In the genomic region with DNA sequence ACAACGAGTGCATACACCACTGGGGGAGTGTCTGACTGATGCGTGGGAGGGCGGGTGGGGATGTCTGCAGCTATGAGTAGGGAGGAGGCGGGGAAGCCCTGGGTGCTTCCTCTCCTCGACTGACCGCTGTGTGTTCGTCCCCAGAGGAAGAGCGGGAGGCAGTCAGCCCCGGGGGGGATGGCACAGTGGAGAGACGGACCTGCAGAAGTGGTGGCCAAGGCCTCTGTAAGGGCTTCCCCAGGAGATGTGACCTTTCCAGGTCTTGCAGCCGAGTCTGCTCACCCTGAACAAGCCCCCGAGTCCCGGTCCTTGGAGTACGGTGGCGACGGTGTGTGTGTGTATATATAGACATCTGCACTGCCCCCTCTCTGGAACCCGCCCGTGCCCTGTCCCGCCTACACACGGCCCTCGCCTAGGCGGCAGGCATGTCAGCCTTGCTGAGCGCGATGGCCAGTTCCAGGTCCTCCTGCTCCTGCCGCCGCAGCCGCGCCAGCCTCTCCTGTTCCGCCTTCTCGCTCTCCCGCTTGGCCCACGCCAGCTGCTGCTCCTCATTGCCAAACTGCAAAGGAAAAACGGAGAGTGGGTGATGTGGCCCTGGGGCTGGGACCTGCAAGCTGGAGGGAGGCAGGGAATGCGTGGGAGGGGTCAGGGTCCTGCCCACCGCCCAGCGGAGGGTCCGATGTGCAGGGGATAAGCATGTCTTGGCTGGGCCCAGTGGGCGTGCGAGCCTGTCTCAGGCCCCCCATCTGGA, we compare ENCODE assay signal across 13 cellular contexts. TPM values are rescaled to one million over a fixed set of nuclear protein-coding genes. Genes with fewer than 3 reads are reported as not detected.
DNase-seq lines count a peak whose midpoint lies in the region; ATAC-seq and TF ChIP-seq lines count a peak whose summit lies in the region.
"Had no signal": no experiment of that assay in that cellular context is flagged by ENCODE, and none has a peak within 500 bp of the region (broad histone marks: within the 10 kb centered on the region; RNA-seq: fewer than 3 reads in every experiment).

No MANE protein-coding gene starts in this region.

- peaks cover 52 to 75% (median 65%) of the 10 kb centered on the region in 3 donors for H3K4me1 Mint-ChIP-seq in CD8-positive, alpha-beta memory T cell
- H3K4me1 Mint-ChIP-seq in natural killer cell treated with Interleukin-12 subunit alpha and Interleukin-12 subunit beta and Interleukin-15 and Interleukin-18, amount 100 ng/mL, for 72 hours (ENCODE audit: low read depth in 2 of 2), result peaks cover 24 to 29% of the 10 kb centered on the region in 2 donors

- no peak for DNase-seq in CD8-positive, alpha-beta memory T cell
- peak; percentile 92 for DNase-seq in NB4 (ENCODE audit: low read depth)
- no peak for DNase-seq in natural killer cell treated with Interleukin-12 subunit alpha and Interleukin-12 subunit beta and Interleukin-15 and Interleukin-18, amount 100 ng/mL, for 72 hours (ENCODE audit: low spot score)
- DNase-seq in occipital lobe (lab: John Stamatoyannopoulos, UW), result no peak
- DNase-seq in DMS53 treated with DMSO at 0.1 percent for 48 hours (lab: John Stamatoyannopoulos, UW; ENCODE audit: unreplicated experiment), result no peak
- no peak for DNase-seq in stimulated activated CD4-positive, alpha-beta T cell treated with anti-CD3 and anti-CD28 coated beads, Interleukin-4, amount 100 ng/mL, for 4 hours
- DNase-seq: DMS153, KG1, NCI-H748 treated with DMSO at 0.1 percent for 48 hours, tibial artery had no signal

- TF ChIP-seq POLR2A in NB4 (IDR thresholded peaks at IDR 0.05; ENCODE audit: extremely low read depth, insufficient read length), result no peak

- POLR2A ChIA-PET in CD8-positive, alpha-beta memory T cell (lab: Charles Lee), result interaction anchor here (0.6 to 20.9 kb wide), 4 partner anchors 11 to 28 kb away, joined by 3 to 1176 read pairs (median 6); a partner anchor contains a TSS

- TF ChIP-seq CTCF in NB4 (IDR thresholded peaks at IDR 0.05; ENCODE audit: low read depth, low read length), result no peak

- no peak overlapping the region for H3K4me3 ChIP-seq in CD8-positive, alpha-beta memory T cell (ENCODE audit: low read length)
- H3K4me3 ChIP-seq in NB4 (ENCODE audit: low read depth, low read length), result no peak overlapping the region
- H3K4me3 ChIP-seq: tibial artery had no signal

- H3K9me3 ChIP-seq in CD8-positive, alpha-beta memory T cell (ENCODE audit: low read length), result no peaks in the 10 kb centered on the region
- H3K9me3 ChIP-seq: tibial artery had no signal

- H3K4me1 ChIP-seq in CD8-positive, alpha-beta memory T cell (ENCODE audit: insufficient read depth, low read length), result peaks cover 75% of the 10 kb centered on the region
- H3K4me1 ChIP-seq: tibial artery had no signal

- H3K27me3 ChIP-seq in CD8-positive, alpha-beta memory T cell (ENCODE audit: insufficient read depth, low read length, poor library complexity, severe bottlenecking), result no peaks in the 10 kb centered on the region
- H3K27me3 ChIP-seq: tibial artery had no signal

- peaks cover 0 to 12% (median 6%) of the 10 kb centered on the region in 3 donors for H3K36me3 Mint-ChIP-seq in CD8-positive, alpha-beta memory T cell
- no peaks in the 10 kb centered on the region for H3K36me3 Mint-ChIP-seq in natural killer cell treated with Interleukin-12 subunit alpha and Interleukin-12 subunit beta and Interleukin-15 and Interleukin-18, amount 100 ng/mL, for 72 hours

- ATAC-seq in esophagus mucosa, result peak; percentile 33
- peak; percentile 56 to 85 for ATAC-seq in natural killer cell treated with Interleukin-12 subunit alpha and Interleukin-12 subunit beta and Interleukin-15 and Interleukin-18, amount 100 ng/mL, for 72 hours
- ATAC-seq in HG03457 (IDR thresholded peaks at IDR 0.05; ENCODE audit: unreplicated experiment), result no peak

- no peak overlapping the region for H3K27ac ChIP-seq in CD8-positive, alpha-beta memory T cell (ENCODE audit: low read depth, low read length)
- H3K27ac ChIP-seq: tibial artery, VCaP had no signal

- CTCF ChIA-PET in CD8-positive, alpha-beta memory T cell (lab: Charles Lee), result interaction anchor here (1.1 to 4.2 kb wide), 4 partner anchors 17 to 110 kb away, joined by 3 to 13 read pairs (median 4); no protein-coding TSS in a partner anchor

- peak overlapping the region in 4 of 8 donors; percentile 19 to 69 (median 33) for H3K27ac Mint-ChIP-seq in CD8-positive, alpha-beta memory T cell
- H3K27ac Mint-ChIP-seq in natural killer cell treated with Interleukin-12 subunit alpha and Interleukin-12 subunit beta and Interleukin-15 and Interleukin-18, amount 100 ng/mL, for 72 hours, result no peak overlapping the region

- H3K4me3 Mint-ChIP-seq in CD8-positive, alpha-beta memory T cell, result peak overlapping the region in 5 of 7 donors; percentile 16 to 75 (median 50)
- no peak overlapping the region for H3K4me3 Mint-ChIP-seq in natural killer cell treated with Interleukin-12 subunit alpha and Interleukin-12 subunit beta and Interleukin-15 and Interleukin-18, amount 100 ng/mL, for 72 hours

- H3K27me3 Mint-ChIP-seq in CD8-positive, alpha-beta memory T cell, result no peaks in the 10 kb centered on the region
- no peaks in the 10 kb centered on the region for H3K27me3 Mint-ChIP-seq in natural killer cell treated with Interleukin-12 subunit alpha and Interleukin-12 subunit beta and Interleukin-15 and Interleukin-18, amount 100 ng/mL, for 72 hours

- H3K36me3 ChIP-seq in CD8-positive, alpha-beta memory T cell (ENCODE audit: insufficient read depth, low read length), result no peaks in the 10 kb centered on the region

- H3K9me3 Mint-ChIP-seq in CD8-positive, alpha-beta memory T cell, result no peaks in the 10 kb centered on the region
- no peaks in the 10 kb centered on the region for H3K9me3 Mint-ChIP-seq in natural killer cell treated with Interleukin-12 subunit alpha and Interleukin-12 subunit beta and Interleukin-15 and Interleukin-18, amount 100 ng/mL, for 72 hours

RNA-seq across cellular contexts. Expression of a gene that starts 30.8 kb away (rescaled TPM):
- 10 to 100 TPM; 33.7 to 37.5 TPM for total RNA-seq in CD8-positive, alpha-beta memory T cell
- polyA plus RNA-seq in CD8-positive, alpha-beta memory T cell, result 219 TPM
- total RNA-seq in esophagus mucosa (5.2 TPM), occipital lobe (3.1 TPM)
- total RNA-seq in natural killer cell treated with Interleukin-12 subunit alpha and Interleukin-12 subunit beta and Interleukin-15 and Interleukin-18, amount 100 ng/mL, for 72 hours, result 1 to 10 TPM; 3.4 to 6.7 TPM
